Comparison of ENCODE assay signal across 9 cellular contexts in the genomic region with DNA sequence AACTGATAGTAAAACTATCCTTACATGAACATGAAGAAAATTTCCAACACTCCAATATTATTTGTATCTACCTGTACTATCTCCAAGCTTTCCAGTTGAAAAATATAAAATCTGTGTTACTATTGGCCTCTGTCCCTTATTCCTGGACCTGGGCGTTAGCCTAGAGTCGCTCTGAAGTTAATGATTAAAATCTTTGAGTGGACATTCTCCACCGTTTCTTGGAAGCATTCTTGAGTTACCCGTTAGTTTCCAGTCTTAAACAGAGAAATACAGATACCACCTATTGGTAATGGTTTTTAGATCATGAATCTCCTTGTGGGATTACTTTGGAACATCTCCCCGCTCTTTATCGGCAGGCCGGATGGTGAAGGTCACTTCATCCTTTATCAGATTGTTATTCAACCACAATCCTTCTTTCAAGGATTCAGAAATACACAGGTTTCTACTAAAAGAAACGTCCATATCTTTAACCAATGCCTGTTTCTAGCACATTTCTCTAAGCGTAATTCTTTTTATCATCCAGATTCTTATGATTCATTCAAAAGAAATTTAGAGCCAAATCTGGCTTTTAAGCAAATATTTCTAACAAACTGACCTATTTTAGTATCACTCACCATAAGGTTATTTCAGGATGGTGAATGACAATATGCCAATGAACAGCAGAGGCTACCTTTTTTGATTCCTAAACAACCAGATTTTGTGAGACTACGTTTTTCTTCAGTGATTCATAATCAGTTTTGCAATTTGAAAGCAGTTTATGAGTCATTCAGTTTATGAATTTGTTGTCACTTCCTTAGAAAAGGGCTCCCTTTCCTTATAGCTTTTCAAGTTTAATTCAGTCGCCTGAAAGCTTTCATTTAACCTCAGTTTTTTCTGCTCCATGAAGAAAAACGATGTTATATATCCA.
DNase-seq lines count a peak whose midpoint lies in the region; ATAC-seq, FAIRE-seq and TF ChIP-seq lines count a peak whose summit lies in the region.
"Had no signal": no experiment of that assay in that cellular context is flagged by ENCODE, and none has a peak within 500 bp of the region (broad histone marks: within the 10 kb centered on the region; RNA-seq: fewer than 3 reads in every experiment).

No MANE protein-coding gene starts in this region.

- no peak for TF ChIP-seq CTCF in endothelial cell of umbilical vein (IDR thresholded peaks at IDR 0.05; ENCODE audit: extremely low read depth in 1 of 2, insufficient read depth in 1 of 2, low read depth in 1 of 2, low read length in 2 of 2)
- TF ChIP-seq CTCF in parathyroid adenoma (IDR thresholded peaks at IDR 0.05), result no peak

- H3K4me3 ChIP-seq in endothelial cell of umbilical vein (replicated peaks in 1 of 3; ENCODE audit: insufficient read depth in 1 of 3, low read depth in 1 of 3, low read length in 3 of 3), result peak overlapping the region in 1 of 3 experiments; percentile 20
- peak overlapping the region; percentile 19 for H3K4me3 ChIP-seq in parathyroid adenoma (ENCODE audit: low read depth, low read length)

- POLR2A ChIA-PET in endothelial cell of umbilical vein (lab: Charles Lee), result interaction anchor here (1.0 to 1.9 kb wide), 5 partner anchors 19 to 81 kb away, joined by 3 to 19 read pairs (median 5); no protein-coding TSS in a partner anchor

- peak; percentile 90 for FAIRE-seq in endothelial cell of umbilical vein (lab: Jason Lieb, UNC)

- TSS peak; percentile 57 for BruUV-seq in endothelial cell of umbilical vein (replicated peaks; lab: Mats Ljungman, UMichigan)

- no peak for TF ChIP-seq POLR2A in endothelial cell of umbilical vein (IDR thresholded peaks at IDR 0.05; ENCODE audit: low read depth, low read length)

- H3K27me3 ChIP-seq in endothelial cell of umbilical vein (ENCODE audit: control insufficient read depth in 2 of 2, insufficient read depth in 2 of 2, low read length in 2 of 2), result no peaks in the 10 kb centered on the region
- H3K27me3 ChIP-seq in parathyroid adenoma (ENCODE audit: control insufficient read depth, insufficient read depth, low read length), result no peaks in the 10 kb centered on the region

- H3K4me2 ChIP-seq in endothelial cell of umbilical vein (ENCODE audit: insufficient read depth, low read length) (peak overlapping the region; percentile 56), parathyroid adenoma (ENCODE audit: low read length) (peak overlapping the region; percentile 47)

- H3K79me2 ChIP-seq in endothelial cell of umbilical vein (ENCODE audit: control insufficient read depth, insufficient read depth, low read length) (no peaks in the 10 kb centered on the region), parathyroid adenoma (peaks cover 8% of the 10 kb centered on the region)

- intact Hi-C loops in endothelial cell of umbilical vein (cut with micrococcal nuclease), result loop anchor here (1.0 to 2.0 kb wide), 7 partner anchors 19 to 142 kb away; a partner anchor contains a TSS

- H3K36me3 ChIP-seq in endothelial cell of umbilical vein (ENCODE audit: control insufficient read depth in 2 of 2, extremely low read depth in 1 of 2, insufficient read depth in 2 of 2, low read length in 2 of 2), result no peaks in the 10 kb centered on the region
- no peaks in the 10 kb centered on the region for H3K36me3 ChIP-seq in parathyroid adenoma (ENCODE audit: control insufficient read depth, insufficient read depth, low read length)

- ATAC-seq in HG02610 (IDR thresholded peaks at IDR 0.05; ENCODE audit: unreplicated experiment) (no peak), GM21515 (IDR thresholded peaks at IDR 0.05; ENCODE audit: unreplicated experiment) (no peak)

- DNase-seq in DMS53 treated with DMSO at 0.1 percent for 48 hours (lab: John Stamatoyannopoulos, UW; ENCODE audit: unreplicated experiment) (peak; percentile 65), NOMO-1 (lab: John Stamatoyannopoulos, UW; ENCODE audit: unreplicated experiment in 2 of 2) (peak; percentile 20 to 81), endothelial cell of umbilical vein (ENCODE audit: low read depth, low spot score) (peak; percentile 86), NCI-H128 (lab: John Stamatoyannopoulos, UW; ENCODE audit: unreplicated experiment) (no peak), globus pallidus (ENCODE audit: low spot score) (no peak)
- DNase-seq: effector CD4-positive, alpha-beta T cell had no signal

- dilution Hi-C loops in endothelial cell of umbilical vein (cut with MboI; ENCODE audit: extremely low pct_ligation_motif_present, low sequenced_read_pairs), result loop anchor here (10.0 kb wide), 1 partner anchor 52 kb away; no protein-coding TSS in a partner anchor

- peak overlapping the region; percentile 98 for H3K27ac ChIP-seq in endothelial cell of umbilical vein (ENCODE audit: insufficient read depth, low read depth, low read length)
- peak overlapping the region; percentile 96 for H3K27ac ChIP-seq in parathyroid adenoma

- no peaks in the 10 kb centered on the region for H4K20me1 ChIP-seq in endothelial cell of umbilical vein (replicated peaks; ENCODE audit: control insufficient read depth, extremely low read depth, insufficient read depth, low read length)

- H3K9me3 ChIP-seq in endothelial cell of umbilical vein (replicated peaks; ENCODE audit: control insufficient read depth, insufficient read depth, low read length), result no peaks in the 10 kb centered on the region
- no peaks in the 10 kb centered on the region for H3K9me3 ChIP-seq in parathyroid adenoma (ENCODE audit: control insufficient read depth, low read length)

- CTCF ChIA-PET in endothelial cell of umbilical vein (lab: Charles Lee), result interaction anchor here (0.7 to 3.2 kb wide), 10 partner anchors 13 to 217 kb away, joined by 3 to 15 read pairs (median 6); no protein-coding TSS in a partner anchor

- no peak overlapping the region for H2AFZ ChIP-seq in endothelial cell of umbilical vein (ENCODE audit: low read depth, low read length)
- H2AFZ ChIP-seq in parathyroid adenoma, result no peak overlapping the region

- H3K9ac ChIP-seq in endothelial cell of umbilical vein (replicated peaks; ENCODE audit: extremely low read depth, insufficient read depth, low read length), result peak overlapping the region; percentile 86
- H3K9ac ChIP-seq in parathyroid adenoma, result peak overlapping the region; percentile 4

- H3K4me1 ChIP-seq in endothelial cell of umbilical vein (ENCODE audit: control insufficient read depth, extremely low read depth, insufficient read depth, low read length) (peaks cover 53% of the 10 kb centered on the region), parathyroid adenoma (peaks cover 21% of the 10 kb centered on the region)

- H3K9me1 ChIP-seq in endothelial cell of umbilical vein (replicated peaks; ENCODE audit: control insufficient read depth, extremely low read depth, insufficient read depth, low read length), result no peaks in the 10 kb centered on the region

TF ChIP-seq in endothelial cell of umbilical vein, 7 proteins besides CTCF, POLR2A, EP300 and RAD21:
- TF ChIP-seq FOS (IDR thresholded peaks at IDR 0.05; ENCODE audit: borderline replicate concordance, insufficient read depth, low read length) (peak; percentile 97), GATA2 (IDR thresholded peaks at IDR 0.05; ENCODE audit: insufficient read depth, insufficient read length, low read depth, low read length) (peak; percentile 60), JUN (IDR thresholded peaks at IDR 0.05; ENCODE audit: borderline replicate concordance, insufficient read depth, insufficient read length, low read depth) (peak; percentile 97), POLR2AphosphoS5 (IDR thresholded peaks at IDR 0.05; ENCODE audit: insufficient read depth, low read depth, low read length) (peak; percentile 37), MYC (IDR thresholded peaks at IDR 0.05; ENCODE audit: low read depth, low read length) (no peak)
- TF ChIP-seq, protein P1, sequence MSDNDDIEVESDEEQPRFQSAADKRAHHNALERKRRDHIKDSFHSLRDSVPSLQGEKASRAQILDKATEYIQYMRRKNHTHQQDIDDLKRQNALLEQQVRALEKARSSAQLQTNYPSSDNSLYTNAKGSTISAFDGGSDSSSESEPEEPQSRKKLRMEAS (IDR thresholded peaks at IDR 0.05; ENCODE audit: insufficient read depth, insufficient read length), result no peak

Comparison
In these comparisons a context has a peak if more than half of its experiments do, and no peak if none do; other contexts are left out.
1. DNase-seq: peak in DMS53 treated with DMSO at 0.1 percent for 48 hours (single experiment), NOMO-1 (2 of 2) and endothelial cell of umbilical vein (single experiment); none in NCI-H128 (single experiment) and globus pallidus (single experiment).